36 cellular contexts compared by ENCODE assay signal in genomic region chr22:43327039-43327438, GRCh38. TPM values are rescaled to one million over a fixed set of nuclear protein-coding genes. Genes with fewer than 3 reads are reported as not detected.
"Had no signal": no experiment of that assay in that cellular context is flagged by ENCODE, and none has a peak within 500 bp of the region (broad histone marks: within the 10 kb centered on the region; RNA-seq: fewer than 3 reads in every experiment).

No MANE protein-coding gene starts in this region.

- DNase-seq: activated B cell treated with CpG ODN at 0.5 μM for 24 hours; activated CD4-positive, alpha-beta memory T cell treated with anti-CD3 and anti-CD28 coated beads, Interleukin-2, amount 10 ng/mL, durations not matched to agents 7 days and 5 days; activated CD4-positive, alpha-beta T cell treated with anti-CD3 and anti-CD28 coated beads for 4 hours; activated CD4-positive, alpha-beta T cell treated with anti-CD3 and anti-CD28 coated beads, Interleukin-2, amount 50 U/mL, for 1 hour; activated CD4-positive, CD25-positive, alpha-beta regulatory T cell treated with anti-CD3 and anti-CD28 coated beads, Interleukin-2, amount 50 U/mL, for 72 hours; activated CD8-positive, alpha-beta memory T cell treated with anti-CD3 and anti-CD28 coated beads for 24 hours; activated CD8-positive, alpha-beta memory T cell treated with anti-CD3 and anti-CD28 coated beads, Interleukin-2, amount 10 ng/mL, durations not matched to agents 7 days and 5 days; activated CD8-positive, alpha-beta memory T cell treated with anti-CD3 and anti-CD28 coated beads, Interleukin-2, amount 50 U/mL, for 48 hours; activated effector memory CD4-positive, alpha-beta T cell treated with anti-CD3 and anti-CD28 coated beads, Interleukin-2, amount 50 U/mL, for 16 hours; activated naive CD4-positive, alpha-beta T cell treated with Interleukin-2 at 50 U/mL for 16 hours; activated T-cell treated with anti-CD3 and anti-CD28 coated beads, Interleukin-2, amount 50 U/mL, for 1 hour; activated T-cell treated with anti-CD3 and anti-CD28 coated beads, Interleukin-2, amount 50 U/mL, for 72 hours; adrenal gland; brain microvascular endothelial cell; central memory CD4-positive, alpha-beta T cell; Karpas-422; KBM-7; NCI-H1105; NCI-H1417 treated with DMSO at 0.1 percent for 48 hours; NCI-H187 treated with DMSO at 0.1 percent for 48 hours; NCI-H2081 treated with DMSO at 0.1 percent for 48 hours; NCI-H226; NCI-H524 treated with DMSO at 0.1 percent for 48 hours; NK-92 treated with Interleukin-12 subunit alpha and Interleukin-12 subunit beta, amount 100 ng/mL, for 24 hours; PC-3; Peyer's patch; RPMI8226; SHP77 treated with DMSO at 0.1 percent for 48 hours; T-cell; T-helper 17 cell had no signal

- H3K36me3 ChIP-seq: adrenal gland, brain microvascular endothelial cell, Peyer's patch, SJSA1 had no signal

- H3K9me3 ChIP-seq: adrenal gland, Peyer's patch, SJSA1 had no signal

- H3K27ac Mint-ChIP-seq: activated B cell treated with CpG ODN at 0.5 μM for 24 hours; activated CD4-positive, alpha-beta memory T cell treated with anti-CD3 and anti-CD28 coated beads, Interleukin-2, amount 10 ng/mL, durations not matched to agents 7 days and 5 days; activated CD8-positive, alpha-beta memory T cell treated with anti-CD3 and anti-CD28 coated beads, Interleukin-2, amount 10 ng/mL, durations not matched to agents 7 days and 5 days; activated naive CD4-positive, alpha-beta T cell treated with anti-CD3 and anti-CD28 coated beads, Interleukin-2, amount 50 U/mL, for 72 hours; activated T-cell treated with anti-CD3 and anti-CD28 coated beads, Interleukin-2, amount 50 U/mL, for 72 hours; activated T-helper 17 cell treated with anti-CD3 and anti-CD28 coated beads, Interleukin-2, amount 50 U/mL, for 72 hours; T-cell; T-helper 17 cell had no signal

- H3K4me3 Mint-ChIP-seq: activated B cell treated with CpG ODN at 0.5 μM for 24 hours; activated CD4-positive, alpha-beta memory T cell treated with anti-CD3 and anti-CD28 coated beads, Interleukin-2, amount 10 ng/mL, durations not matched to agents 7 days and 5 days; activated CD8-positive, alpha-beta memory T cell treated with anti-CD3 and anti-CD28 coated beads, Interleukin-2, amount 10 ng/mL, durations not matched to agents 7 days and 5 days; activated T-cell treated with anti-CD3 and anti-CD28 coated beads, Interleukin-2, amount 50 U/mL, for 72 hours; activated T-helper 17 cell treated with anti-CD3 and anti-CD28 coated beads, Interleukin-2, amount 50 U/mL, for 72 hours; T-cell; T-helper 17 cell had no signal

- H3K36me3 Mint-ChIP-seq: activated CD8-positive, alpha-beta memory T cell treated with anti-CD3 and anti-CD28 coated beads, Interleukin-2, amount 10 ng/mL, durations not matched to agents 7 days and 5 days; activated naive CD4-positive, alpha-beta T cell treated with anti-CD3 and anti-CD28 coated beads, Interleukin-2, amount 50 U/mL, for 72 hours; T-cell had no signal

- ATAC-seq: activated CD8-positive, alpha-beta memory T cell treated with anti-CD3 and anti-CD28 coated beads, Interleukin-2, amount 10 ng/mL, durations not matched to agents 7 days and 5 days; activated naive CD4-positive, alpha-beta T cell treated with anti-CD3 and anti-CD28 coated beads, Interleukin-2, amount 50 U/mL, for 72 hours; activated T-cell treated with anti-CD3 and anti-CD28 coated beads, Interleukin-2, amount 50 U/mL, for 72 hours; activated T-helper 17 cell treated with anti-CD3 and anti-CD28 coated beads, Interleukin-2, amount 50 U/mL, for 72 hours; PC-3; SK-N-SH treated with all-trans-retinoic acid at 6 μM for 48 hours; T-cell; T-helper 17 cell had no signal

- H3K4me3 ChIP-seq: adrenal gland, Peyer's patch, SJSA1 had no signal

- H3K27me3 ChIP-seq: adrenal gland, Peyer's patch had no signal

- H3K4me1 ChIP-seq: Peyer's patch had no signal

- H3K27ac ChIP-seq: adrenal gland, brain microvascular endothelial cell, Peyer's patch, SJSA1, VCaP had no signal

- H3K4me1 Mint-ChIP-seq: activated B cell treated with CpG ODN at 0.5 μM for 24 hours; activated T-helper 17 cell treated with anti-CD3 and anti-CD28 coated beads, Interleukin-2, amount 50 U/mL, for 72 hours had no signal

- H3K9me3 Mint-ChIP-seq: activated B cell treated with CpG ODN at 0.5 μM for 24 hours; activated CD4-positive, alpha-beta memory T cell treated with anti-CD3 and anti-CD28 coated beads, Interleukin-2, amount 10 ng/mL, durations not matched to agents 7 days and 5 days; activated naive CD4-positive, alpha-beta T cell treated with anti-CD3 and anti-CD28 coated beads, Interleukin-2, amount 50 U/mL, for 72 hours; activated T-cell treated with anti-CD3 and anti-CD28 coated beads, Interleukin-2, amount 50 U/mL, for 72 hours; activated T-helper 17 cell treated with anti-CD3 and anti-CD28 coated beads, Interleukin-2, amount 50 U/mL, for 72 hours; T-cell had no signal

RNA-seq across cellular contexts. Expression of gene SCUBE1, which starts 16.1 kb away (rescaled TPM):
- total RNA-seq: activated B cell treated with CpG ODN at 0.5 μM for 24 hours; activated T-helper 17 cell treated with anti-CD3 and anti-CD28 coated beads, Interleukin-2, amount 50 U/mL, for 72 hours; MCF 10A; PC-3; SJSA1; T-helper 17 cell had no signal
